10 cellular contexts compared by ENCODE assay signal in the genomic region with DNA sequence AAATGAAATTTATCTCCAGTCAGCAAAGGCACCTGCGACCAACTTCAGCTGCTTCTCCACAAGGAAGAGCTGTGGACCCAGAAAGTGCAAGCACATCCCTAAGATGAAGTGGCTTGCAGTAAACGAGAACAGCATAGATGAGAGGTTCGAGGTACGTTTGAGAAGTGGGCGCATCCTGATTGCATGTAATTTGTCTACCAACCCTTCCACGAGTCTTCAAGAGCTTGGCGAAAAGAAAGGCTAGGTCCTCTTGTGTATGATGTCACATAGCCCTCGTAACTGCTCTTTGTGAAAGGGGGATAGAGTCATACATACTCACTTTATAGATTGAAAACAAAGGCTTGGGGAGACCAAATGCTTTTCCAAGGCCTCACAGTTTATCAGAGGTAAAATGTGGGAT. TPM values are rescaled to one million over a fixed set of nuclear protein-coding genes. Genes with fewer than 3 reads are reported as not detected.
A peak's percentile ranks its signal among the peaks of the same experiment; 100 is the strongest.
DNase-seq lines count a peak whose midpoint lies in the region; ATAC-seq and TF ChIP-seq lines count a peak whose summit lies in the region.
"Had no signal": no experiment of that assay in that cellular context is flagged by ENCODE, and none has a peak within 500 bp of the region (broad histone marks: within the 10 kb centered on the region; RNA-seq: fewer than 3 reads in every experiment).

No MANE protein-coding gene starts in this region.

- H3K4me3 Mint-ChIP-seq in CD4-positive, CD25-positive, alpha-beta regulatory T cell: peak overlapping the region; percentile 82 to 91 (median 90)
- peak overlapping the region; percentile 66 for H3K4me3 Mint-ChIP-seq in activated T-helper 1 cell treated with anti-CD3 and anti-CD28 coated beads, Interleukin-12 subunit alpha, Interleukin-12 subunit beta, Interleukin-2, Interleukin-4 antibody, amounts not matched to agents 30 ng/mL and 10 ng/mL and 1 ng/mL, durations not matched to agents 14 hours and 24 hours and 36 hours
- H3K4me3 Mint-ChIP-seq in natural killer cell treated with Interleukin-12 subunit alpha and Interleukin-12 subunit beta and Interleukin-15 and Interleukin-18, amount 100 ng/mL, for 72 hours: peak overlapping the region; percentile 89

- H3K27me3 ChIP-seq in CD4-positive, CD25-positive, alpha-beta regulatory T cell (ENCODE audit: control insufficient read depth, insufficient read depth, low read length): no peaks in the 10 kb centered on the region
- H3K27me3 ChIP-seq in HL-60 (ENCODE audit: insufficient read depth, poor library complexity, severe bottlenecking) (no peaks in the 10 kb centered on the region), heart left ventricle (no peaks in the 10 kb centered on the region)

- 79 to 88% (median 85%) methylated on average over 8 of the region's 8 CpGs for WGBS in heart left ventricle, 4 donors

- peaks cover 60% of the 10 kb centered on the region for H3K4me1 ChIP-seq in CD4-positive, CD25-positive, alpha-beta regulatory T cell (ENCODE audit: control insufficient read depth, insufficient read depth, low read length, poor library complexity, severe bottlenecking)
- peaks cover 0 to 79% (median 37%) of the 10 kb centered on the region in 12 donors for H3K4me1 ChIP-seq in heart left ventricle

- H3K36me3 ChIP-seq in CD4-positive, CD25-positive, alpha-beta regulatory T cell (ENCODE audit: control insufficient read depth, insufficient read depth, low read length): no peaks in the 10 kb centered on the region
- H3K36me3 ChIP-seq in heart left ventricle: no peaks in the 10 kb centered on the region

- H3K36me3 Mint-ChIP-seq in CD4-positive, CD25-positive, alpha-beta regulatory T cell: no peaks in the 10 kb centered on the region
- H3K36me3 Mint-ChIP-seq in activated T-helper 1 cell treated with anti-CD3 and anti-CD28 coated beads, Interleukin-12 subunit alpha, Interleukin-12 subunit beta, Interleukin-2, Interleukin-4 antibody, amounts not matched to agents 30 ng/mL and 10 ng/mL and 1 ng/mL, durations not matched to agents 14 hours and 24 hours and 36 hours (ENCODE audit: low read depth): peaks cover 4% of the 10 kb centered on the region
- no peaks in the 10 kb centered on the region for H3K36me3 Mint-ChIP-seq in natural killer cell treated with Interleukin-12 subunit alpha and Interleukin-12 subunit beta and Interleukin-15 and Interleukin-18, amount 100 ng/mL, for 72 hours

- peak overlapping the region; percentile 81 for H3K27ac ChIP-seq in CD4-positive, CD25-positive, alpha-beta regulatory T cell (ENCODE audit: insufficient read depth, low read length, poor library complexity, severe bottlenecking)
- H3K27ac ChIP-seq in HL-60 (replicated peaks): peak overlapping the region; percentile 78
- peak overlapping the region in 5 of 12 donors; percentile 20 to 87 (median 50) for H3K27ac ChIP-seq in heart left ventricle

- peak overlapping the region; percentile 87 to 95 (median 95) for H3K27ac Mint-ChIP-seq in CD4-positive, CD25-positive, alpha-beta regulatory T cell
- H3K27ac Mint-ChIP-seq in activated T-helper 1 cell treated with anti-CD3 and anti-CD28 coated beads, Interleukin-12 subunit alpha, Interleukin-12 subunit beta, Interleukin-2, Interleukin-4 antibody, amounts not matched to agents 30 ng/mL and 10 ng/mL and 1 ng/mL, durations not matched to agents 14 hours and 24 hours and 36 hours: peak overlapping the region; percentile 90
- H3K27ac Mint-ChIP-seq in natural killer cell treated with Interleukin-12 subunit alpha and Interleukin-12 subunit beta and Interleukin-15 and Interleukin-18, amount 100 ng/mL, for 72 hours: peak overlapping the region; percentile 80 to 91

- intact Hi-C loops in activated T-helper 1 cell treated with anti-CD3 and anti-CD28 coated beads, Interleukin-12 subunit alpha, Interleukin-12 subunit beta, Interleukin-2, Interleukin-4 antibody, amounts not matched to agents 30 ng/mL and 10 ng/mL and 1 ng/mL, durations not matched to agents 14 hours and 24 hours and 36 hours (cut with micrococcal nuclease): loop anchor here (1.0 kb wide), 3 partner anchors 9 to 28 kb away; no protein-coding TSS in a partner anchor
- intact Hi-C loops in heart left ventricle (cut with DNase I): no loop called here

- no peak for TF ChIP-seq POLR2A in heart left ventricle (IDR thresholded peaks at IDR 0.05)

- peaks cover 8 to 91% (median 49%) of the 10 kb centered on the region in 4 donors for H3K4me1 Mint-ChIP-seq in CD4-positive, CD25-positive, alpha-beta regulatory T cell
- H3K4me1 Mint-ChIP-seq in activated T-helper 1 cell treated with anti-CD3 and anti-CD28 coated beads, Interleukin-12 subunit alpha, Interleukin-12 subunit beta, Interleukin-2, Interleukin-4 antibody, amounts not matched to agents 30 ng/mL and 10 ng/mL and 1 ng/mL, durations not matched to agents 14 hours and 24 hours and 36 hours (ENCODE audit: low read depth): peaks cover 64% of the 10 kb centered on the region
- H3K4me1 Mint-ChIP-seq in natural killer cell treated with Interleukin-12 subunit alpha and Interleukin-12 subunit beta and Interleukin-15 and Interleukin-18, amount 100 ng/mL, for 72 hours (ENCODE audit: low read depth in 2 of 2): peaks cover 54 to 55% of the 10 kb centered on the region in 2 donors

- ATAC-seq in CD4-positive, CD25-positive, alpha-beta regulatory T cell (ENCODE audit: low read depth in 2 of 2): no peak
- ATAC-seq in natural killer cell treated with Interleukin-12 subunit alpha and Interleukin-12 subunit beta and Interleukin-15 and Interleukin-18, amount 100 ng/mL, for 72 hours: no peak
- ATAC-seq in heart left ventricle: no peak

- H3K9me3 ChIP-seq in CD4-positive, CD25-positive, alpha-beta regulatory T cell (ENCODE audit: control insufficient read depth in 2 of 2, low read length in 2 of 2): no peaks in the 10 kb centered on the region
- H3K9me3 ChIP-seq in heart left ventricle: no peaks in the 10 kb centered on the region

- no peaks in the 10 kb centered on the region for H3K9me3 Mint-ChIP-seq in CD4-positive, CD25-positive, alpha-beta regulatory T cell
- H3K9me3 Mint-ChIP-seq in activated T-helper 1 cell treated with anti-CD3 and anti-CD28 coated beads, Interleukin-12 subunit alpha, Interleukin-12 subunit beta, Interleukin-2, Interleukin-4 antibody, amounts not matched to agents 30 ng/mL and 10 ng/mL and 1 ng/mL, durations not matched to agents 14 hours and 24 hours and 36 hours: no peaks in the 10 kb centered on the region
- H3K9me3 Mint-ChIP-seq in natural killer cell treated with Interleukin-12 subunit alpha and Interleukin-12 subunit beta and Interleukin-15 and Interleukin-18, amount 100 ng/mL, for 72 hours: no peaks in the 10 kb centered on the region

- peak in 1 of 3 donors; percentile 50 for DNase-seq in CD4-positive, CD25-positive, alpha-beta regulatory T cell
- DNase-seq in HL-60 (ENCODE audit: low read depth in 1 of 2, low spot score in 1 of 2) (no peak), SHP77 (lab: John Stamatoyannopoulos, UW) (no peak), NCI-H2107 (lab: John Stamatoyannopoulos, UW) (no peak), heart left ventricle (no peak)
- DNase-seq in activated T-helper 1 cell treated with anti-CD3 and anti-CD28 coated beads, Interleukin-12 subunit alpha, Interleukin-12 subunit beta, Interleukin-2, Interleukin-4 antibody, amounts not matched to agents 30 ng/mL and 10 ng/mL and 1 ng/mL, durations not matched to agents 14 hours and 24 hours and 36 hours (ENCODE audit: low spot score): no peak
- DNase-seq in natural killer cell treated with Interleukin-12 subunit alpha and Interleukin-12 subunit beta and Interleukin-15 and Interleukin-18, amount 100 ng/mL, for 72 hours (ENCODE audit: low spot score): no peak
- DNase-seq: NCI-H1436, NCI-H446 treated with DMSO at 0.1 percent for 48 hours had no signal

- TF ChIP-seq CTCF in HL-60 (IDR thresholded peaks at IDR 0.05; ENCODE audit: insufficient read depth, low read length) (no peak), heart left ventricle (IDR thresholded peaks at IDR 0.05) (no peak)

- no peaks in the 10 kb centered on the region for H3K27me3 Mint-ChIP-seq in CD4-positive, CD25-positive, alpha-beta regulatory T cell
- H3K27me3 Mint-ChIP-seq in activated T-helper 1 cell treated with anti-CD3 and anti-CD28 coated beads, Interleukin-12 subunit alpha, Interleukin-12 subunit beta, Interleukin-2, Interleukin-4 antibody, amounts not matched to agents 30 ng/mL and 10 ng/mL and 1 ng/mL, durations not matched to agents 14 hours and 24 hours and 36 hours (ENCODE audit: insufficient read depth): no peaks in the 10 kb centered on the region
- no peaks in the 10 kb centered on the region for H3K27me3 Mint-ChIP-seq in natural killer cell treated with Interleukin-12 subunit alpha and Interleukin-12 subunit beta and Interleukin-15 and Interleukin-18, amount 100 ng/mL, for 72 hours

- H3K4me3 ChIP-seq in CD4-positive, CD25-positive, alpha-beta regulatory T cell (ENCODE audit: low read depth, low read length): peak overlapping the region; percentile 71
- no peak overlapping the region for H3K4me3 ChIP-seq in HL-60 (replicated peaks; ENCODE audit: insufficient read depth, low read length)
- peak overlapping the region in 1 of 12 donors; percentile 19 for H3K4me3 ChIP-seq in heart left ventricle

RNA-seq across cellular contexts. Expression of gene LCP2, which starts 6.0 kb away (rescaled TPM):
- total RNA-seq in CD4-positive, CD25-positive, alpha-beta regulatory T cell: 351 TPM
- 100 to 1,000 TPM; 164 to 207 (median 192) TPM for polyA plus RNA-seq in CD4-positive, CD25-positive, alpha-beta regulatory T cell
- 350 and 351 TPM in 2 replicates for total RNA-seq in activated T-helper 1 cell treated with anti-CD3 and anti-CD28 coated beads, Interleukin-12 subunit alpha, Interleukin-12 subunit beta, Interleukin-2, Interleukin-4 antibody, amounts not matched to agents 30 ng/mL and 10 ng/mL and 1 ng/mL, durations not matched to agents 14 hours and 24 hours and 36 hours
- total RNA-seq in natural killer cell treated with Interleukin-12 subunit alpha and Interleukin-12 subunit beta and Interleukin-15 and Interleukin-18, amount 100 ng/mL, for 72 hours: 100 to 1,000 TPM; 282 to 360 TPM
- total RNA-seq in heart left ventricle: 10 to 100 TPM in 2 of 9 donors, 1 to 10 TPM in 7; 2.8 to 73.7 (median 6.1) TPM
- 1 to 10 TPM; 2.2 to 3.1 TPM for polyA plus RNA-seq in heart left ventricle
- total RNA-seq: G401 had no signal
